Comparison of ENCODE assay signal across 18 cellular contexts in genomic region chr1:35592991-35593769, GRCh38. TPM values are rescaled to one million over a fixed set of nuclear protein-coding genes. Genes with fewer than 3 reads are reported as not detected.
DNase-seq lines count a peak whose midpoint lies in the region; ATAC-seq, FAIRE-seq and TF ChIP-seq lines count a peak whose summit lies in the region.
"Had no signal": no experiment of that assay in that cellular context is flagged by ENCODE, and none has a peak within 500 bp of the region (broad histone marks: within the 10 kb centered on the region; RNA-seq: fewer than 3 reads in every experiment).

No MANE protein-coding gene starts in this region.

- TF ChIP-seq CTCF in HepG2 (CRISPR knock-in tag; IDR thresholded peaks at IDR 0.05) = no peak
- no peak for TF ChIP-seq CTCF in right lobe of liver (IDR thresholded peaks at IDR 0.05)

- DNase-seq in HepG2 (ENCODE audit: low spot score) (no peak), right lobe of liver (no peak), UCSD-AML1 (lab: John Stamatoyannopoulos, UW; ENCODE audit: unreplicated experiment) (peak; percentile 59), left colon (no peak), GM19239 (ENCODE audit: insufficient read length, low spot score) (no peak)
- DNase-seq: activated CD4-positive, alpha-beta T cell treated with anti-CD3 and anti-CD28 coated beads, Interleukin-2, amount 50 U/mL, for 48 hours; EL; kidney; NCI-H1436 treated with DMSO at 0.1 percent for 48 hours; NCI-H526; stimulated activated CD4-positive, alpha-beta T cell treated with anti-CD3 and anti-CD28 coated beads, Interleukin-1b, Interleukin-23, amount 100 ng/mL, for 48 hours had no signal

- FAIRE-seq in HepG2 (lab: Jason Lieb, UNC) (no peak), GM19239 (lab: Jason Lieb, UNC) (no peak)
- FAIRE-seq: GM12892, kidney, RCC 7860 had no signal

- H3K79me2 ChIP-seq in HepG2 (ENCODE audit: insufficient read depth, low read length) = no peaks in the 10 kb centered on the region

- no peaks in the 10 kb centered on the region for H3K27me3 ChIP-seq in HepG2 (ENCODE audit: control insufficient read depth in 1 of 2, insufficient read depth in 2 of 2, low read length in 2 of 2)
- no peaks in the 10 kb centered on the region for H3K27me3 ChIP-seq in right lobe of liver
- H3K27me3 ChIP-seq: tibial nerve had no signal

- BruUV-seq in HepG2 (replicated peaks; lab: Mats Ljungman, UMichigan) = no TSS peak

- H2AFZ ChIP-seq in HepG2 (ENCODE audit: low read length) = no peak overlapping the region

- POLR2A ChIA-PET in HepG2 (lab: Yijun Ruan, JAX) = interaction anchor here (1.4 kb wide), 1 partner anchor 17 kb away, joined by 3 read pairs; no protein-coding TSS in a partner anchor

- peak overlapping the region; percentile 20; the same call in 1 of the 2 replicates for H3K4me2 ChIP-seq in HepG2 (ENCODE audit: low read depth, low read length)

- H4K20me1 ChIP-seq in HepG2 (ENCODE audit: insufficient read depth, low read length) = no peaks in the 10 kb centered on the region

- ATAC-seq in HepG2 (peak; percentile 50), right lobe of liver (no peak), left colon (peak; percentile 39), GM18907 (IDR thresholded peaks at IDR 0.05; ENCODE audit: unreplicated experiment) (no peak), GM19328 (IDR thresholded peaks at IDR 0.05; ENCODE audit: unreplicated experiment) (no peak), GM18909 (IDR thresholded peaks at IDR 0.05; ENCODE audit: poor library complexity, unreplicated experiment) (no peak)

- in situ Hi-C loops in HepG2 (cut with HindIII; ENCODE audit: extremely low pct_ligation_motif_present, low pct_unique_long_range_greater_than_20kb) = no loop called here

- no peak overlapping the region for H3K9ac ChIP-seq in HepG2 (ENCODE audit: insufficient read depth, low read depth, low read length)

- H3K4me3 ChIP-seq in HepG2 (replicated peaks in 1 of 3; ENCODE audit: insufficient read depth in 1 of 3, low read depth in 2 of 3, low read length in 3 of 3) = no peak overlapping the region
- H3K4me3 ChIP-seq in right lobe of liver = no peak overlapping the region
- H3K4me3 ChIP-seq: tibial nerve had no signal

- CTCF ChIA-PET in HepG2 (lab: Yijun Ruan, JAX; ENCODE audit: low intra/inter-chr PET ratio, low total read pairs) = no interaction called here

- H3K4me1 ChIP-seq in HepG2 (ENCODE audit: insufficient read depth, low read length) = peaks cover 15% of the 10 kb centered on the region
- no peaks in the 10 kb centered on the region for H3K4me1 ChIP-seq in right lobe of liver
- H3K4me1 ChIP-seq: tibial nerve had no signal

- TF ChIP-seq POLR2A in HepG2 (IDR thresholded peaks at IDR 0.05; ENCODE audit: insufficient read depth in 1 of 2, low read depth in 2 of 2, low read length in 2 of 2) = no peak
- no peak for TF ChIP-seq POLR2A in right lobe of liver (IDR thresholded peaks at IDR 0.05)

- no peak overlapping the region for H3K27ac ChIP-seq in HepG2 (ENCODE audit: extremely low read length, insufficient read depth, low read length)
- H3K27ac ChIP-seq in right lobe of liver = no peak overlapping the region
- H3K27ac ChIP-seq: tibial nerve had no signal

- TF ChIP-seq RAD21 in HepG2 (CRISPR knock-in tag; IDR thresholded peaks at IDR 0.05) = no peak

- intact Hi-C loops in HepG2 (cut with micrococcal nuclease; ENCODE audit: unreplicated experiment) (loop anchor here (2.0 kb wide), 1 partner anchor 18 kb away; no protein-coding TSS in a partner anchor), right lobe of liver (cut with DNase I) (no loop called here), left colon (cut with DNase I, micrococcal nuclease) (no loop called here)

- 44% methylated on average over 8 of the region's 8 CpGs for WGBS in HepG2 (ENCODE audit: low lambda C conversion rate)
- WGBS in right lobe of liver (ENCODE audit: insufficient coverage, low coverage, low lambda C conversion rate, missing lambda C conversion rate) = 75% methylated on average over 2 of the region's 8 CpGs

- H3K36me3 ChIP-seq in HepG2 (replicated peaks in 1 of 2; ENCODE audit: control insufficient read depth in 1 of 2, insufficient read depth in 2 of 2, low read length in 2 of 2) (peaks cover 0 to 4% of the 10 kb centered on the region in 2 experiments; a peak in 1 of 5 replicates), right lobe of liver (no peaks in the 10 kb centered on the region)

- H3K9me3 ChIP-seq in HepG2 (ENCODE audit: low read length) = no peaks in the 10 kb centered on the region
- no peaks in the 10 kb centered on the region for H3K9me3 ChIP-seq in right lobe of liver
- H3K9me3 ChIP-seq: tibial nerve had no signal

- TF ChIP-seq EP300 in HepG2 (IDR thresholded peaks at IDR 0.05; ENCODE audit: low read depth in 2 of 2, low read length in 2 of 2) (no peak), HepG2 (CRISPR knock-in tag; IDR thresholded peaks at IDR 0.05; ENCODE audit: borderline replicate concordance) (no peak)

RNA-seq across cellular contexts. Expression of gene TFAP2E, which starts 20.1 kb away (rescaled TPM):
- total RNA-seq in HepG2 (2016; rRNA removed; fragmentation: Illumina TruSeq; extraction: Trizol) (0.31 and 0.44 TPM in 2 replicates), right lobe of liver (under 1 TPM in 2 of 6 experiments, not detected in 4; 0.15 to 0.24 TPM), left colon (1 to 10 TPM in 1 of 2 donors, under 1 TPM in 1; 0.75 to 1.1 TPM)
- total RNA-seq in HepG2 (2016; cell fraction: cytosol; rRNA removed; fragmentation: Illumina TruSeq; extraction: Trizol; ENCODE audit: low read depth) = 0.18 TPM in 1 of 2 replicates, not detected in the other
- total RNA-seq in HepG2 (2016; cell fraction: insoluble cytoplasmic fraction; rRNA removed; fragmentation: Illumina TruSeq; extraction: Trizol) = 0.17 and 0.49 TPM in 2 replicates
- 0.12 and 0.17 TPM in 2 replicates for total RNA-seq in HepG2 (2016; cell fraction: membrane; rRNA removed; fragmentation: Illumina TruSeq; extraction: Trizol)
- total RNA-seq in HepG2 (2016; cell fraction: nucleus; rRNA removed; fragmentation: Illumina TruSeq; extraction: Trizol) = 0.47 and 0.53 TPM in 2 replicates
- 0.41 and 0.46 TPM in 2 replicates for polyA plus RNA-seq in HepG2 (2011; rRNA removed)
- polyA plus RNA-seq in HepG2 (2011; cell fraction: cytosol; rRNA removed) = 0.32 and 0.42 TPM in 2 replicates
- 2.1 and 2.2 TPM in 2 replicates for polyA plus RNA-seq in HepG2 (2011; cell fraction: nucleus; rRNA removed)
- 0.56 and 0.88 TPM in 2 replicates for polyA plus RNA-seq in HepG2 (2012)
- 0.12 TPM in 1 of 2 replicates, not detected in the other for polyA plus RNA-seq in HepG2 (2016; cell fraction: cytosol; fragmentation: Illumina TruSeq; extraction: Trizol; ENCODE audit: low read depth)
- polyA plus RNA-seq in HepG2 (2016; cell fraction: insoluble cytoplasmic fraction; fragmentation: Illumina TruSeq; extraction: Trizol; ENCODE audit: low read depth) = 0.28 and 0.50 TPM in 2 replicates
- 0.08 and 0.26 TPM in 2 replicates for polyA plus RNA-seq in HepG2 (2016; cell fraction: membrane; fragmentation: Illumina TruSeq; extraction: Trizol; ENCODE audit: low read depth)
- polyA plus RNA-seq in HepG2 (2016; cell fraction: nucleus; fragmentation: Illumina TruSeq; extraction: Trizol; ENCODE audit: insufficient read depth, low read depth) = 1.5 and 1.9 TPM in 2 replicates
- polyA minus RNA-seq in HepG2 (2011; rRNA and poly(A)+ RNA removed; ENCODE audit: low replicate concordance) = 0.08 and 0.12 TPM in 2 replicates
- polyA minus RNA-seq in HepG2 (2011; cell fraction: cytosol; rRNA and poly(A)+ RNA removed) = not detected in 2 replicates
- polyA minus RNA-seq in HepG2 (2011; cell fraction: nucleus; rRNA and poly(A)+ RNA removed) = 0.50 and 0.52 TPM in 2 replicates
- total RNA-seq: glomerular endothelial cell had no signal

RNA-seq across cellular contexts. Expression of gene NCDN, which starts 35.6 kb away (rescaled TPM):
- total RNA-seq in HepG2 (2016; rRNA removed; fragmentation: Illumina TruSeq; extraction: Trizol) (9.1 and 9.3 TPM in 2 replicates), right lobe of liver (10 to 100 TPM in 2 of 6 experiments, 1 to 10 TPM in 4; 5.9 to 11.7 (median 7.3) TPM), left colon (10 to 100 TPM in 1 of 2 donors, 1 to 10 TPM in 1; 8.6 to 11.2 TPM)
- total RNA-seq in HepG2 (2016; cell fraction: cytosol; rRNA removed; fragmentation: Illumina TruSeq; extraction: Trizol; ENCODE audit: low read depth) = 0.88 and 1.1 TPM in 2 replicates
- 7.2 and 8.9 TPM in 2 replicates for total RNA-seq in HepG2 (2016; cell fraction: insoluble cytoplasmic fraction; rRNA removed; fragmentation: Illumina TruSeq; extraction: Trizol)
- 3.5 and 3.6 TPM in 2 replicates for total RNA-seq in HepG2 (2016; cell fraction: membrane; rRNA removed; fragmentation: Illumina TruSeq; extraction: Trizol)
- 6.6 and 8.7 TPM in 2 replicates for total RNA-seq in HepG2 (2016; cell fraction: nucleus; rRNA removed; fragmentation: Illumina TruSeq; extraction: Trizol)
- 6.6 and 11.0 TPM in 2 replicates for polyA plus RNA-seq in HepG2 (2011; rRNA removed)
- polyA plus RNA-seq in HepG2 (2011; cell fraction: cytosol; rRNA removed) = 4.6 and 5.4 TPM in 2 replicates
- 26.7 and 28.4 TPM in 2 replicates for polyA plus RNA-seq in HepG2 (2011; cell fraction: nucleus; rRNA removed)
- polyA plus RNA-seq in HepG2 (2012) = 4.4 and 7.0 TPM in 2 replicates
- 0.55 and 0.77 TPM in 2 replicates for polyA plus RNA-seq in HepG2 (2016; cell fraction: cytosol; fragmentation: Illumina TruSeq; extraction: Trizol; ENCODE audit: low read depth)
- 7.4 and 8.8 TPM in 2 replicates for polyA plus RNA-seq in HepG2 (2016; cell fraction: insoluble cytoplasmic fraction; fragmentation: Illumina TruSeq; extraction: Trizol; ENCODE audit: low read depth)
- 1.8 and 1.9 TPM in 2 replicates for polyA plus RNA-seq in HepG2 (2016; cell fraction: membrane; fragmentation: Illumina TruSeq; extraction: Trizol; ENCODE audit: low read depth)
- 15.1 and 16.2 TPM in 2 replicates for polyA plus RNA-seq in HepG2 (2016; cell fraction: nucleus; fragmentation: Illumina TruSeq; extraction: Trizol; ENCODE audit: insufficient read depth, low read depth)
- polyA minus RNA-seq in HepG2 (2011; rRNA and poly(A)+ RNA removed; ENCODE audit: low replicate concordance) = 18.1 and 18.4 TPM in 2 replicates
- 5.1 and 5.9 TPM in 2 replicates for polyA minus RNA-seq in HepG2 (2011; cell fraction: cytosol; rRNA and poly(A)+ RNA removed)
- polyA minus RNA-seq in HepG2 (2011; cell fraction: nucleus; rRNA and poly(A)+ RNA removed) = 12.4 and 15.2 TPM in 2 replicates

RNA-seq across cellular contexts. Expression of gene KIAA0319L, which starts 36.0 kb away (rescaled TPM):
- 15.9 and 33.4 TPM in 2 replicates for total RNA-seq in HepG2 (2016; rRNA removed; fragmentation: Illumina TruSeq; extraction: Trizol)
- total RNA-seq in HepG2 (2016; cell fraction: cytosol; rRNA removed; fragmentation: Illumina TruSeq; extraction: Trizol; ENCODE audit: low read depth) = 9.6 and 9.8 TPM in 2 replicates
- 14.8 and 30.6 TPM in 2 replicates for total RNA-seq in HepG2 (2016; cell fraction: insoluble cytoplasmic fraction; rRNA removed; fragmentation: Illumina TruSeq; extraction: Trizol)
- 17.2 and 17.3 TPM in 2 replicates for total RNA-seq in HepG2 (2016; cell fraction: membrane; rRNA removed; fragmentation: Illumina TruSeq; extraction: Trizol)
- 54.0 and 56.5 TPM in 2 replicates for total RNA-seq in HepG2 (2016; cell fraction: nucleus; rRNA removed; fragmentation: Illumina TruSeq; extraction: Trizol)
- 74.3 and 82.6 TPM in 2 replicates for polyA plus RNA-seq in HepG2 (2011; rRNA removed)
- 42.1 and 57.2 TPM in 2 replicates for polyA plus RNA-seq in HepG2 (2011; cell fraction: cytosol; rRNA removed)
- polyA plus RNA-seq in HepG2 (2011; cell fraction: nucleus; rRNA removed) = 80.2 and 103 TPM in 2 replicates
- 46.0 and 51.9 TPM in 2 replicates for polyA plus RNA-seq in HepG2 (2012)
- 2.8 and 3.0 TPM in 2 replicates for polyA plus RNA-seq in HepG2 (2016; cell fraction: cytosol; fragmentation: Illumina TruSeq; extraction: Trizol; ENCODE audit: low read depth)
- polyA plus RNA-seq in HepG2 (2016; cell fraction: insoluble cytoplasmic fraction; fragmentation: Illumina TruSeq; extraction: Trizol; ENCODE audit: low read depth) = 8.0 and 11.3 TPM in 2 replicates
- 7.6 and 8.2 TPM in 2 replicates for polyA plus RNA-seq in HepG2 (2016; cell fraction: membrane; fragmentation: Illumina TruSeq; extraction: Trizol; ENCODE audit: low read depth)
- 50.7 and 54.2 TPM in 2 replicates for polyA plus RNA-seq in HepG2 (2016; cell fraction: nucleus; fragmentation: Illumina TruSeq; extraction: Trizol; ENCODE audit: insufficient read depth, low read depth)
- polyA minus RNA-seq in HepG2 (2011; rRNA and poly(A)+ RNA removed; ENCODE audit: low replicate concordance) = 53.1 and 74.5 TPM in 2 replicates
- 37.6 and 52.7 TPM in 2 replicates for polyA minus RNA-seq in HepG2 (2011; cell fraction: cytosol; rRNA and poly(A)+ RNA removed)
- 116 and 145 TPM in 2 replicates for polyA minus RNA-seq in HepG2 (2011; cell fraction: nucleus; rRNA and poly(A)+ RNA removed)
- 10 to 100 TPM; 35.3 to 84.9 (median 54.3) TPM for total RNA-seq in right lobe of liver
- 10 to 100 TPM; 74.0 to 84.4 TPM for total RNA-seq in left colon

RNA-seq across cellular contexts. Expression of gene PSMB2, which starts 48.1 kb away (rescaled TPM):
- total RNA-seq in HepG2 (2016; rRNA removed; fragmentation: Illumina TruSeq; extraction: Trizol) = 62.2 and 102 TPM in 2 replicates
- total RNA-seq in HepG2 (2016; cell fraction: cytosol; rRNA removed; fragmentation: Illumina TruSeq; extraction: Trizol; ENCODE audit: low read depth) = 9.9 and 10.8 TPM in 2 replicates
- total RNA-seq in HepG2 (2016; cell fraction: insoluble cytoplasmic fraction; rRNA removed; fragmentation: Illumina TruSeq; extraction: Trizol) = 62.8 and 101 TPM in 2 replicates
- total RNA-seq in HepG2 (2016; cell fraction: membrane; rRNA removed; fragmentation: Illumina TruSeq; extraction: Trizol) = 18.0 and 18.3 TPM in 2 replicates
- total RNA-seq in HepG2 (2016; cell fraction: nucleus; rRNA removed; fragmentation: Illumina TruSeq; extraction: Trizol) = 31.6 and 32.7 TPM in 2 replicates
- 50.5 and 60.6 TPM in 2 replicates for polyA plus RNA-seq in HepG2 (2011; rRNA removed)
- 45.2 and 49.5 TPM in 2 replicates for polyA plus RNA-seq in HepG2 (2011; cell fraction: cytosol; rRNA removed)
- polyA plus RNA-seq in HepG2 (2011; cell fraction: nucleus; rRNA removed) = 17.0 and 20.6 TPM in 2 replicates
- 49.7 and 57.0 TPM in 2 replicates for polyA plus RNA-seq in HepG2 (2012)
- polyA plus RNA-seq in HepG2 (2016; cell fraction: cytosol; fragmentation: Illumina TruSeq; extraction: Trizol; ENCODE audit: low read depth) = 20.2 and 22.2 TPM in 2 replicates
- 199 and 202 TPM in 2 replicates for polyA plus RNA-seq in HepG2 (2016; cell fraction: insoluble cytoplasmic fraction; fragmentation: Illumina TruSeq; extraction: Trizol; ENCODE audit: low read depth)
- 28.8 and 32.3 TPM in 2 replicates for polyA plus RNA-seq in HepG2 (2016; cell fraction: membrane; fragmentation: Illumina TruSeq; extraction: Trizol; ENCODE audit: low read depth)
- polyA plus RNA-seq in HepG2 (2016; cell fraction: nucleus; fragmentation: Illumina TruSeq; extraction: Trizol; ENCODE audit: insufficient read depth, low read depth) = 75.8 and 83.1 TPM in 2 replicates
- polyA minus RNA-seq in HepG2 (2011; rRNA and poly(A)+ RNA removed; ENCODE audit: low replicate concordance) = 92.7 and 165 TPM in 2 replicates
- 26.0 and 31.0 TPM in 2 replicates for polyA minus RNA-seq in HepG2 (2011; cell fraction: cytosol; rRNA and poly(A)+ RNA removed)
- 19.2 and 19.9 TPM in 2 replicates for polyA minus RNA-seq in HepG2 (2011; cell fraction: nucleus; rRNA and poly(A)+ RNA removed)
- total RNA-seq in right lobe of liver = 10 to 100 TPM; 41.7 to 54.6 (median 48.3) TPM
- total RNA-seq in left colon = 10 to 100 TPM; 40.2 to 49.1 TPM

Comparison
In these comparisons a context has a peak if more than half of its experiments do, and no peak if none do; other contexts are left out.
1. ATAC-seq: peak in HepG2 (single experiment) and left colon (single experiment); none in right lobe of liver (0 of 4), GM18907 (single experiment), GM19328 (single experiment) and GM18909 (single experiment).